ENCODE assay signal across 10 cellular contexts in genomic region chr6:74925683-74926082, GRCh38.
DNase-seq lines count a peak whose midpoint lies in the region; ATAC-seq and FAIRE-seq lines count a peak whose summit lies in the region.
"Had no signal": no experiment of that assay in that cellular context is flagged by ENCODE, and none has a peak within 500 bp of the region (broad histone marks: within the 10 kb centered on the region; RNA-seq: fewer than 3 reads in every experiment).

No MANE protein-coding gene starts in this region.

- H3K4me3 Mint-ChIP-seq in T-helper 17 cell, result no peak overlapping the region

- no peaks in the 10 kb centered on the region for H3K4me1 Mint-ChIP-seq in T-helper 17 cell

- no peak for FAIRE-seq in RCC 7860 (lab: Jason Lieb, UNC)
- FAIRE-seq: bronchial epithelial cell had no signal

- H3K27me3 Mint-ChIP-seq in T-helper 17 cell, result no peaks in the 10 kb centered on the region

- H3K9me3 ChIP-seq in T-helper 17 cell (ENCODE audit: control insufficient read depth, low read length, poor library complexity, severe bottlenecking), result no peaks in the 10 kb centered on the region

- no peak overlapping the region for H3K27ac Mint-ChIP-seq in T-helper 17 cell

- DNase-seq in GF-D8 (lab: John Stamatoyannopoulos, UW), result peak; percentile 86
- peak; percentile 91 for DNase-seq in OCI-M1 (lab: John Stamatoyannopoulos, UW)
- DNase-seq in RCC 7860 (ENCODE audit: low spot score), result no peak
- DNase-seq in NCI-H1417 (lab: John Stamatoyannopoulos, UW), result no peak
- no peak for DNase-seq in HuH-7.5 (ENCODE audit: low spot score)
- no peak for DNase-seq in T-helper 17 cell

- no peaks in the 10 kb centered on the region for H3K36me3 Mint-ChIP-seq in T-helper 17 cell (ENCODE audit: low read depth)

- peak; percentile 90 for ATAC-seq in GM19452 (IDR thresholded peaks at IDR 0.05; ENCODE audit: unreplicated experiment)
- ATAC-seq in HG03060 (IDR thresholded peaks at IDR 0.05; ENCODE audit: low read depth, unreplicated experiment), result peak; percentile 37
- ATAC-seq in T-helper 17 cell, result no peak
- ATAC-seq: left lobe of liver had no signal

Comparison
In these comparisons a context has a peak if more than half of its experiments do, and no peak if none do; other contexts are left out.
1. DNase-seq: peak in GF-D8 (single experiment) and OCI-M1 (single experiment); none in RCC 7860 (single experiment), NCI-H1417 (0 of 3), HuH-7.5 (single experiment) and T-helper 17 cell (0 of 3).